Comparison of ENCODE assay signal across 8 cellular contexts in the genomic region with DNA sequence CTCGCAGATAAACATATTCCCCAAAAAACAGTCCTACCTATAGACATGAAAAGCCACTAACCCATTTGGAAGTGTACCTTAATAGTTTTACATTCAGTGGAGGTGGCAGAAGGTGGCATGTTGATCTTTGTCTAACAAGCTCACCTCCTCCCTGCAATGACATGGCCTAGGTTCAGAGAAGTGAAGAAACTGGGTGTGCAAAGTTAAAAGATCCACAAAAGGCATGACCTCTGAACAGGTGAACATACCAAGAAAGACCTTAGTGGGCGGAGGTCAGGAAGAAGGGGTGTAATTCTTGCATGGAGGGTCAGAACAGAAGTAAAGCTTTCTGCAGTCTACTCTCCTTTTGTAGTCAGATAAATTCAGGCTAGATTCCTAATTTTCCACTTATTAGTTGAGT. TPM values are rescaled to one million over a fixed set of nuclear protein-coding genes. Genes with fewer than 3 reads are reported as not detected.
DNase-seq lines count a peak whose midpoint lies in the region; ATAC-seq and TF ChIP-seq lines count a peak whose summit lies in the region.

No MANE protein-coding gene starts in this region.

- peaks cover 14 to 16% of the 10 kb centered on the region in 2 donors for H3K4me1 ChIP-seq in muscle layer of duodenum (ENCODE audit: control insufficient read depth in 1 of 2, insufficient read depth in 2 of 2, low read length in 2 of 2)

- H3K36me3 Mint-ChIP-seq in IgD-negative memory B cell = no peaks in the 10 kb centered on the region

- no peaks in the 10 kb centered on the region for H3K9me3 Mint-ChIP-seq in IgD-negative memory B cell

- peak overlapping the region; percentile 96 to 100 (median 98) for H3K4me3 Mint-ChIP-seq in IgD-negative memory B cell

- peak overlapping the region; percentile 86 for H3K27ac ChIP-seq in muscle layer of duodenum (ENCODE audit: low read length)

- no peaks in the 10 kb centered on the region for H3K9me3 ChIP-seq in muscle layer of duodenum (ENCODE audit: control insufficient read depth in 1 of 2, low read length in 2 of 2)

- H3K4me1 Mint-ChIP-seq in IgD-negative memory B cell = peaks cover 24 to 38% (median 33%) of the 10 kb centered on the region in 3 donors

- TF ChIP-seq CTCF in cardiac fibroblast (IDR thresholded peaks at IDR 0.05; ENCODE audit: low read depth, low read length) (no peak), GM10266 (IDR thresholded peaks at IDR 0.05; ENCODE audit: control insufficient read depth, insufficient read depth, low read depth, missing control alignments) (no peak)

- no peaks in the 10 kb centered on the region for H3K27me3 Mint-ChIP-seq in IgD-negative memory B cell

- ATAC-seq in HG03039 (IDR thresholded peaks at IDR 0.05; ENCODE audit: unreplicated experiment) = no peak
- ATAC-seq in activated CD4-positive, CD25-positive, alpha-beta regulatory T cell treated with anti-CD3 and anti-CD28 coated beads, Interleukin-2, amount 50 U/mL, for 24 hours = no peak

- in situ Hi-C loops in Caki2 (cut with HindIII; ENCODE audit: low pct_unique_long_range_greater_than_20kb, low sequenced_read_pairs) = no loop called here

- no peaks in the 10 kb centered on the region for H3K27me3 ChIP-seq in muscle layer of duodenum (ENCODE audit: low read depth, low read length)

- H3K4me3 ChIP-seq in cardiac fibroblast (replicated peaks in 1 of 2; ENCODE audit: low read depth in 2 of 2, low read length in 2 of 2) (peak overlapping the region; percentile 94), muscle layer of duodenum (ENCODE audit: low read depth in 1 of 2, low read length in 2 of 2) (peak overlapping the region; percentile 99)

- DNase-seq in Caki2 (ENCODE audit: low read depth) (peak; percentile 2), cardiac fibroblast (ENCODE audit: low read depth in 2 of 2) (peak in 1 of 2 donors; percentile 2), GM10266 (ENCODE audit: extremely low spot score) (no peak)
- DNase-seq in NK-92 treated with Interleukin-12 subunit alpha and Interleukin-12 subunit beta, amount 100 ng/mL, for 24 hours (lab: John Stamatoyannopoulos, UW) = no peak

- peak overlapping the region; percentile 92 to 98 (median 95) for H3K27ac Mint-ChIP-seq in IgD-negative memory B cell

- peaks cover 5 to 33% of the 10 kb centered on the region in 2 donors for H3K36me3 ChIP-seq in muscle layer of duodenum (ENCODE audit: control insufficient read depth in 1 of 2, insufficient read depth in 2 of 2, low read length in 2 of 2)

RNA-seq across cellular contexts. Expression of gene MRPL3, which starts 0.8 kb away (rescaled TPM):
- total RNA-seq in Caki2 (2014; rRNA removed; shearing (Covaris generic); ENCODE audit: low replicate concordance) = 217 and 286 TPM in 2 replicates
- polyA plus RNA-seq in IgD-negative memory B cell = 54.6 TPM
